In genomic region chr7:150381096-150381495, GRCh38 we compare ENCODE assay signal across 2 cellular contexts.
TF ChIP-seq lines count a peak whose summit lies in the region.

No MANE protein-coding gene starts in this region.

TF ChIP-seq in SK-N-SH, 30 proteins besides CTCF, POLR2A, EP300 and RAD21 (continued from another document):
- TF ChIP-seq, protein P1, sequence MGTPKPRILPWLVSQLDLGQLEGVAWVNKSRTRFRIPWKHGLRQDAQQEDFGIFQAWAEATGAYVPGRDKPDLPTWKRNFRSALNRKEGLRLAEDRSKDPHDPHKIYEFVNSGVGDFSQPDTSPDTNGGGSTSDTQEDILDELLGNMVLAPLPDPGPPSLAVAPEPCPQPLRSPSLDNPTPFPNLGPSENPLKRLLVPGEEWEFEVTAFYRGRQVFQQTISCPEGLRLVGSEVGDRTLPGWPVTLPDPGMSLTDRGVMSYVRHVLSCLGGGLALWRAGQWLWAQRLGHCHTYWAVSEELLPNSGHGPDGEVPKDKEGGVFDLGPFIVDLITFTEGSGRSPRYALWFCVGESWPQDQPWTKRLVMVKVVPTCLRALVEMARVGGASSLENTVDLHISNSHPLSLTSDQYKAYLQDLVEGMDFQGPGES (IDR thresholded peaks at IDR 0.05; ENCODE audit: low read depth, low read length), result no peak
- TF ChIP-seq NFIC (IDR thresholded peaks at IDR 0.05; ENCODE audit: borderline replicate concordance) (no peak), TEAD4 (IDR thresholded peaks at IDR 0.05; ENCODE audit: borderline replicate concordance, insufficient read depth) (no peak), RCOR1 (IDR thresholded peaks at IDR 0.05; ENCODE audit: low read length) (no peak), FOSL2 (IDR thresholded peaks at IDR 0.05; ENCODE audit: borderline replicate concordance, low read depth) (no peak), TCF12 (IDR thresholded peaks at IDR 0.05) (no peak), EZH2phosphoT487 (IDR thresholded peaks at IDR 0.05; ENCODE audit: borderline replicate concordance, low read depth) (no peak), FOXM1 (IDR thresholded peaks at IDR 0.05; ENCODE audit: low read depth) (no peak)

TF ChIP-seq in SK-N-SH treated with all-trans-retinoic acid at 6 μM for 48 hours, 23 proteins besides CTCF, POLR2A, EP300 and RAD21 (continued from another document):
- no peak for TF ChIP-seq ZFP3 (CRISPR knock-in tag; IDR thresholded peaks at IDR 0.05)
- TF ChIP-seq PATZ1 (CRISPR knock-in tag; IDR thresholded peaks at IDR 0.05; ENCODE audit: borderline replicate concordance), result no peak
- TF ChIP-seq CREB5 (CRISPR knock-in tag; IDR thresholded peaks at IDR 0.05; ENCODE audit: low read depth), result no peak
- TF ChIP-seq RARB (CRISPR knock-in tag; IDR thresholded peaks at IDR 0.05), result no peak
- no peak for TF ChIP-seq ARNTL (CRISPR knock-in tag; IDR thresholded peaks at IDR 0.05; ENCODE audit: borderline replicate concordance, low read depth)
- no peak for TF ChIP-seq CSDC2 (CRISPR knock-in tag; IDR thresholded peaks at IDR 0.05)
- no peak for TF ChIP-seq ZNF8 (CRISPR knock-in tag; IDR thresholded peaks at IDR 0.05)
